ENCODE assay signal across 10 cellular contexts in the genomic region with DNA sequence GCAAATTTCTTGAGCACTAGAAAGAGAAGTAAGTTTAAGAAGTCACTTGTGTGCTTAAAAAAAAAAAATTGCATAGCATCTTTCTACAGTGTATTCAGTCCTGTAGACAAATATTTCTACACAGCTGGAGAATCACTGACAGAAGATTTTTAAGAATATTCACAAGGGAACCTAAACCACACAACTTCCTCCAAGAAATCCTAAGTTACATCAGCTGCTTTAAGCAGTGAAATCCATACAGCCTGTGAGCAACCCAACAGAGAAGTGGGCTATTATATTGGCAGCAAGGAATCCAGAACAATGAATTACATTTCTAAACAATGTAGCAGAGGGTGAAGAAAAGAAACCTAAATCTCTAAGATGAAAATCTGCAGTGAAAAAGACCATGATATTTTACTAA. TPM values are rescaled to one million over a fixed set of nuclear protein-coding genes. Genes with fewer than 3 reads are reported as not detected.
A peak's percentile ranks its signal among the peaks of the same experiment; 100 is the strongest.
DNase-seq lines count a peak whose midpoint lies in the region; ATAC-seq and TF ChIP-seq lines count a peak whose summit lies in the region.
"Had no signal": no experiment of that assay in that cellular context is flagged by ENCODE, and none has a peak within 500 bp of the region (broad histone marks: within the 10 kb centered on the region; RNA-seq: fewer than 3 reads in every experiment).

No MANE protein-coding gene starts in this region.

- peak overlapping the region; percentile 68 for H3K27ac ChIP-seq in lower lobe of right lung
- H3K27ac ChIP-seq in tibial artery, result no peak overlapping the region

- H3K9me3 ChIP-seq in lower lobe of right lung (no peaks in the 10 kb centered on the region), tibial artery (no peaks in the 10 kb centered on the region)

- no peaks in the 10 kb centered on the region for H3K36me3 Mint-ChIP-seq in activated CD4-positive, alpha-beta T cell treated with anti-CD3 and anti-CD28 coated beads for 36 hours (ENCODE audit: low read depth)
- no peaks in the 10 kb centered on the region for H3K36me3 Mint-ChIP-seq in brain
- H3K36me3 Mint-ChIP-seq in immature natural killer cell, result no peaks in the 10 kb centered on the region
- H3K36me3 Mint-ChIP-seq: natural killer cell treated with Interleukin-12 subunit alpha and Interleukin-12 subunit beta and Interleukin-15 and Interleukin-18, amount 100 ng/mL, for 72 hours had no signal

- H3K27me3 Mint-ChIP-seq in activated CD4-positive, alpha-beta T cell treated with anti-CD3 and anti-CD28 coated beads for 36 hours, result no peaks in the 10 kb centered on the region
- H3K27me3 Mint-ChIP-seq in brain (peaks cover 5% of the 10 kb centered on the region), immature natural killer cell (ENCODE audit: low read depth in 3 of 3) (peaks cover 0 to 2% (median 2%) of the 10 kb centered on the region in 3 donors)
- H3K27me3 Mint-ChIP-seq: natural killer cell treated with Interleukin-12 subunit alpha and Interleukin-12 subunit beta and Interleukin-15 and Interleukin-18, amount 100 ng/mL, for 72 hours had no signal

- CTCF ChIA-PET in activated CD4-positive, alpha-beta T cell treated with anti-CD3 and anti-CD28 coated beads for 36 hours (lab: Charles Lee), result interaction anchor here (0.7 to 1.8 kb wide), 5 partner anchors 10 to 411 kb away, joined by 3 to 6 read pairs (median 4); no protein-coding TSS in a partner anchor

- peaks cover 49% of the 10 kb centered on the region for H3K4me1 ChIP-seq in lower lobe of right lung
- peaks cover 0 to 43% (median 18%) of the 10 kb centered on the region in 4 donors for H3K4me1 ChIP-seq in tibial artery

- H3K4me3 ChIP-seq in lower lobe of right lung (peak overlapping the region; percentile 54), tibial artery (peak overlapping the region; percentile 0 to 8)

- TF ChIP-seq CTCF in brain (conservative IDR thresholded peaks at IDR 0.05), result no peak
- TF ChIP-seq CTCF in lower lobe of right lung (IDR thresholded peaks at IDR 0.05), result no peak
- TF ChIP-seq CTCF in tibial artery (IDR thresholded peaks at IDR 0.05), result no peak

- POLR2A ChIA-PET in activated CD4-positive, alpha-beta T cell treated with anti-CD3 and anti-CD28 coated beads for 36 hours (lab: Charles Lee), result no interaction called here

- ATAC-seq in activated CD4-positive, alpha-beta T cell treated with anti-CD3 and anti-CD28 coated beads for 36 hours, result no peak
- ATAC-seq in lower lobe of right lung, result no peak
- ATAC-seq: natural killer cell treated with Interleukin-12 subunit alpha and Interleukin-12 subunit beta and Interleukin-15 and Interleukin-18, amount 100 ng/mL, for 72 hours had no signal

- H3K4me1 Mint-ChIP-seq in activated CD4-positive, alpha-beta T cell treated with anti-CD3 and anti-CD28 coated beads for 36 hours, result peaks cover 63% of the 10 kb centered on the region
- peaks cover 53% of the 10 kb centered on the region for H3K4me1 Mint-ChIP-seq in brain
- peaks cover 22 to 43% of the 10 kb centered on the region in 2 donors for H3K4me1 Mint-ChIP-seq in immature natural killer cell

- DNase-seq in activated CD4-positive, alpha-beta T cell treated with anti-CD3 and anti-CD28 coated beads for 36 hours, result no peak
- no peak for DNase-seq in activated CD4-positive, alpha-beta T cell treated with anti-CD3 and anti-CD28 coated beads, Interleukin-2, amount 50 U/mL, for 4 hours
- DNase-seq in lower lobe of right lung (no peak), tibial artery (no peak), NCI-H1694 (lab: John Stamatoyannopoulos, UW) (no peak), HK-2 (ENCODE audit: unreplicated experiment) (no peak), immature natural killer cell (no peak)
- DNase-seq: activated CD4-positive, alpha-beta T cell treated with anti-CD3 and anti-CD28 coated beads for 1 hour had no signal

- H3K27me3 ChIP-seq in lower lobe of right lung (ENCODE audit: low read depth) (no peaks in the 10 kb centered on the region), tibial artery (no peaks in the 10 kb centered on the region)

- no peak overlapping the region for H3K4me3 Mint-ChIP-seq in activated CD4-positive, alpha-beta T cell treated with anti-CD3 and anti-CD28 coated beads for 36 hours
- H3K4me3 Mint-ChIP-seq in brain (peak overlapping the region in 3 of 5 experiments; percentile 64 to 81 (median 71)), immature natural killer cell (no peak overlapping the region)
- H3K4me3 Mint-ChIP-seq: natural killer cell treated with Interleukin-12 subunit alpha and Interleukin-12 subunit beta and Interleukin-15 and Interleukin-18, amount 100 ng/mL, for 72 hours had no signal

- intact Hi-C loops in activated CD4-positive, alpha-beta T cell treated with anti-CD3 and anti-CD28 coated beads for 36 hours (cut with DNase I, micrococcal nuclease), result no loop called here
- intact Hi-C loops in lower lobe of right lung (cut with DNase I) (no loop called here), tibial artery (cut with DNase I; ENCODE audit: low total_unique reads) (no loop called here)

- H3K36me3 ChIP-seq in lower lobe of right lung, result no peaks in the 10 kb centered on the region
- H3K36me3 ChIP-seq in tibial artery, result no peaks in the 10 kb centered on the region

- peak overlapping the region; percentile 53 for H3K27ac Mint-ChIP-seq in activated CD4-positive, alpha-beta T cell treated with anti-CD3 and anti-CD28 coated beads for 36 hours
- H3K27ac Mint-ChIP-seq in brain, result peak overlapping the region in 3 of 5 experiments; percentile 71 to 91 (median 78)
- peak overlapping the region in 1 of 6 donors; percentile 45 for H3K27ac Mint-ChIP-seq in immature natural killer cell

- no peaks in the 10 kb centered on the region for H3K9me3 Mint-ChIP-seq in activated CD4-positive, alpha-beta T cell treated with anti-CD3 and anti-CD28 coated beads for 36 hours (ENCODE audit: low read depth)
- H3K9me3 Mint-ChIP-seq in brain (no peaks in the 10 kb centered on the region), immature natural killer cell (no peaks in the 10 kb centered on the region)
- H3K9me3 Mint-ChIP-seq: natural killer cell treated with Interleukin-12 subunit alpha and Interleukin-12 subunit beta and Interleukin-15 and Interleukin-18, amount 100 ng/mL, for 72 hours had no signal

RNA-seq across cellular contexts. Expression of gene DOCK9, which starts 1.5 kb away (rescaled TPM):
- 10 to 100 TPM; 36.0 to 42.6 TPM for total RNA-seq in activated CD4-positive, alpha-beta T cell treated with anti-CD3 and anti-CD28 coated beads for 36 hours
- polyA plus RNA-seq in brain (ENCODE audit: insufficient read depth, low read depth, low replicate concordance) (31.3 TPM), immature natural killer cell (1 to 10 TPM; 2.1 to 6.3 (median 4.1) TPM)
- 153 TPM for total RNA-seq in lower lobe of right lung

Comparison
In these comparisons a context has a peak if more than half of its experiments do, and no peak if none do; other contexts are left out.
1. H3K4me3 Mint-ChIP-seq: peak in brain (3 of 5); none in activated CD4-positive, alpha-beta T cell treated with anti-CD3 and anti-CD28 coated beads for 36 hours (single experiment) and immature natural killer cell (0 of 5).